In the genomic region with DNA sequence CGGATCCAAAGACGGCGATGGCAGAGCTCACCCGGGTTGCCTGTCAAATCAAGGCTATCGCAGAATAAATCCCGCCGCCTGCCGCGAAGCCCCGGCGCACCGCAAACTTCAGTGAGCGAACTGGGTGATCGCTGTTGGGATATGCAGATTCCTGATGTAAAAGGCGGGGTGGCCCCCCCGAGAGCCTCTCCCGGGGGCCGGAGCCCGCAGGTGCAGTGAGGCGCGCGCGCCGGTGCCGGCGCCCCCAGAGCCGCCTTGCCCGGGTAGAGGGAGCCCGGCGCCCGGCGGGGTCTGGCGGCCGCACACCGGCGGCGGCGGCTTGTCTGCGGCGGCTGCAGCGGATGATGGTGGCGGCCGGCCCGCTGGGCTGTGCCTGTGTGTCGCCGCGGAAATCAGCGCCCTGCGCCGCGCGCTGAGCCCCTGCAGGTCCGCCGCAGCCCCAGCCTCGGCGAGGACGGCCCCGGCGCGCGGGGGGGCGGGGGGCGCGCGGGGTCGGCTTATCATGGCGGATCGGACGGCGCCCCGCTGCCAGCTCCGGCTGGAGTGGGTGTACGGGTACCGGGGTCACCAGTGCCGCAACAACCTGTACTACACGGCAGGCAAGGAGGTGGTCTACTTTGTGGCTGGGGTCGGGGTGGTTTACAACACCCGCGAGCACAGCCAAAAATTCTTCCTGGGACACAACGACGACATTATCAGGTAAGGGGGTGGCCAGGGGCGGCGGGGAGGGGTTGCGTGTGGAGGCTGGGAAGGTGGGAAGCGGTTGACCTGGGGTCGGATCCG, we compare ENCODE assay signal across 8 cellular contexts. TPM values are rescaled to one million over a fixed set of nuclear protein-coding genes. Genes with fewer than 3 reads are reported as not detected.
DNase-seq lines count a peak whose midpoint lies in the region; ATAC-seq, FAIRE-seq and TF ChIP-seq lines count a peak whose summit lies in the region.

No MANE protein-coding gene starts in this region.

- peak overlapping the region; percentile 57 for H3K4me3 ChIP-seq in mononuclear cell (ENCODE audit: low read length)

- H3K36me3 Mint-ChIP-seq in CD14-positive monocyte: peaks cover 0 to 10% of the 10 kb centered on the region in 2 donors

- peaks cover 27% of the 10 kb centered on the region for H3K27me3 ChIP-seq in mononuclear cell (ENCODE audit: insufficient read depth, low read length)

- H3K4me3 Mint-ChIP-seq in CD14-positive monocyte: peak overlapping the region; percentile 95 to 96

- peak overlapping the region in 2 of 7 donors; percentile 18 to 31 for H3K27ac Mint-ChIP-seq in CD14-positive monocyte

- TF ChIP-seq CTCF in CD14-positive monocyte (IDR thresholded peaks at IDR 0.05): no peak

- no peak for TF ChIP-seq POLR2A in GM12891 (IDR thresholded peaks at IDR 0.05; ENCODE audit: low read depth, low read length)

- DNase-seq in CD14-positive monocyte (ENCODE audit: low spot score): no peak
- DNase-seq in HCEC 1CT: peak; percentile 6
- peak; percentile 20 for DNase-seq in T-helper 9 cell
- peak; percentile 12 for DNase-seq in effector CD4-positive, alpha-beta T cell
- DNase-seq in urothelium cell line (ENCODE audit: low spot score): no peak
- no peak for DNase-seq in GM12891 (ENCODE audit: insufficient read length, low spot score)

- H3K9me3 Mint-ChIP-seq in CD14-positive monocyte: peaks cover 0 to 8% (median 6%) of the 10 kb centered on the region in 7 donors

- no peak for ATAC-seq in GM21381 (IDR thresholded peaks at IDR 0.05; ENCODE audit: unreplicated experiment)

- peaks cover 19% of the 10 kb centered on the region for H3K4me1 Mint-ChIP-seq in CD14-positive monocyte

- H3K4me1 ChIP-seq in mononuclear cell (ENCODE audit: insufficient read depth, low read length): peaks cover 20% of the 10 kb centered on the region

- H3K27me3 Mint-ChIP-seq in CD14-positive monocyte (ENCODE audit: low read depth in 3 of 3): peaks cover 31 to 61% (median 35%) of the 10 kb centered on the region in 3 donors

- H3K9me3 ChIP-seq in mononuclear cell (ENCODE audit: low read depth, low read length): no peaks in the 10 kb centered on the region

- FAIRE-seq in urothelium cell line (lab: Jason Lieb, UNC) (peak; percentile 35), GM12891 (lab: Jason Lieb, UNC) (no peak)

- intact Hi-C loops in CD14-positive monocyte (cut with micrococcal nuclease): loop anchor here (5.0 to 10.0 kb wide), 5 partner anchors 202 to 890 kb away; partner anchors contain the start of genes ACYP2 (in 2 of the 2), CLHC1 (in 1 of the 2), PPP4R3B (in 1 of the 2) and RPS27A (in 1 of the 2)

TF ChIP-seq in GM12891, 5 proteins besides CTCF, POLR2A, EP300 and RAD21:
- TF ChIP-seq SPI1 (IDR thresholded peaks at IDR 0.05; ENCODE audit: low read depth, low read length) (no peak), TAF1 (IDR thresholded peaks at IDR 0.05; ENCODE audit: low read depth, low read length) (no peak), POU2F2 (IDR thresholded peaks at IDR 0.05; ENCODE audit: low read depth, low read length) (no peak), PAX5 (IDR thresholded peaks at IDR 0.05; ENCODE audit: insufficient read depth, low read length, severe bottlenecking) (no peak), POLR2AphosphoS5 (IDR thresholded peaks at IDR 0.05; ENCODE audit: low read depth, low read length) (no peak)

RNA-seq across cellular contexts. Expression of gene EML6, which starts 1.3 kb away (rescaled TPM):
- polyA plus RNA-seq in CD14-positive monocyte: not detected
- 0.73 TPM for total RNA-seq in mononuclear cell
- 0.01 TPM for polyA plus RNA-seq in GM12891 (2012; ENCODE audit: low read depth, missing spikeins)

Comparison
In these comparisons a context has a peak if more than half of its experiments do, and no peak if none do; other contexts are left out.
1. DNase-seq: peak in HCEC 1CT (single experiment), T-helper 9 cell (single experiment) and effector CD4-positive, alpha-beta T cell (single experiment); none in CD14-positive monocyte (single experiment), urothelium cell line (single experiment) and GM12891 (single experiment).